28 cellular contexts compared by ENCODE assay signal in genomic region chr18:34531110-34531509, GRCh38.
"Had no signal": no experiment of that assay in that cellular context is flagged by ENCODE, and none has a peak within 500 bp of the region (broad histone marks: within the 10 kb centered on the region; RNA-seq: fewer than 3 reads in every experiment).

No MANE protein-coding gene starts in this region.

- H3K9me3 ChIP-seq: esophagus squamous epithelium, gastrocnemius medialis, left lung, lower lobe of right lung, mucosa of descending colon had no signal

- H2AFZ ChIP-seq: hepatocyte had no signal

- H3K36me3 Mint-ChIP-seq: immature natural killer cell; mesothelial cell of epicardium; naive B cell; naive thymus-derived CD8-positive, alpha-beta T cell had no signal

- H3K27me3 Mint-ChIP-seq: naive B cell; naive thymus-derived CD8-positive, alpha-beta T cell had no signal

- H3K4me3 ChIP-seq: coronary artery, dorsolateral prefrontal cortex, esophagus squamous epithelium, gastrocnemius medialis, heart left ventricle, hepatocyte, left lung, lower lobe of right lung, mucosa of descending colon had no signal

- H3K4me1 ChIP-seq: esophagus squamous epithelium, left lung, lower lobe of right lung had no signal

- H3K4me2 ChIP-seq: hepatocyte had no signal

- FAIRE-seq: colon, keratinocyte had no signal

- H3K36me3 ChIP-seq: esophagus squamous epithelium, gastrocnemius medialis, heart left ventricle, left lung, lower lobe of right lung had no signal

- DNase-seq: dermis blood vessel endothelial cell; dorsolateral prefrontal cortex; effector CD4-positive, alpha-beta T cell; effector memory CD4-positive, alpha-beta T cell; endodermal cell; erythroblast; esophagus squamous epithelium; foreskin fibroblast; foreskin melanocyte; gastrocnemius medialis; heart left ventricle; hypothalamus; immature natural killer cell; left cardiac atrium; left lung; left ventricle myocardium superior; lower lobe of right lung; mesenchymal stem cell; mucosa of descending colon; naive B cell; naive thymus-derived CD8-positive, alpha-beta T cell had no signal

- H3K79me2 ChIP-seq: hepatocyte had no signal

- H3K27ac Mint-ChIP-seq: endodermal cell; immature natural killer cell; mesothelial cell of epicardium; naive B cell; naive thymus-derived CD8-positive, alpha-beta T cell had no signal

- H3K27ac ChIP-seq: coronary artery, dorsolateral prefrontal cortex, epithelial cell of prostate, esophagus squamous epithelium, gastrocnemius medialis, heart left ventricle, hepatocyte, left lung, lower lobe of right lung had no signal

- ATAC-seq: esophagus mucosa; gastrocnemius medialis; heart left ventricle; left cardiac atrium; left lung; left ventricle myocardium superior; lower lobe of right lung; mucosa of descending colon; naive thymus-derived CD8-positive, alpha-beta T cell had no signal

- H3K4me1 Mint-ChIP-seq: immature natural killer cell; naive B cell; naive thymus-derived CD8-positive, alpha-beta T cell had no signal

- H3K4me3 Mint-ChIP-seq: endodermal cell; immature natural killer cell; mesothelial cell of epicardium; naive B cell; naive thymus-derived CD8-positive, alpha-beta T cell had no signal

- H3K27me3 ChIP-seq: dorsolateral prefrontal cortex, esophagus squamous epithelium, gastrocnemius medialis, heart left ventricle, hepatocyte, left lung had no signal
